In genomic region chr18:23235860-23236259, GRCh38 we compare ENCODE assay signal across 26 cellular contexts.
DNase-seq lines count a peak whose midpoint lies in the region; ATAC-seq and TF ChIP-seq lines count a peak whose summit lies in the region.
"Had no signal": no experiment of that assay in that cellular context is flagged by ENCODE, and none has a peak within 500 bp of the region (broad histone marks: within the 10 kb centered on the region; RNA-seq: fewer than 3 reads in every experiment).

No MANE protein-coding gene starts in this region.

- H3K36me3 Mint-ChIP-seq in activated CD4-positive, alpha-beta T cell treated with anti-CD3 and anti-CD28 coated beads for 36 hours (ENCODE audit: low read depth): peaks cover 7% of the 10 kb centered on the region
- peaks cover 15% of the 10 kb centered on the region for H3K36me3 Mint-ChIP-seq in activated CD4-positive, alpha-beta T cell treated with anti-CD3 and anti-CD28 coated beads, Interleukin-2, amount 10 ng/mL, durations not matched to agents 7 days and 5 days (ENCODE audit: low read depth)
- H3K36me3 Mint-ChIP-seq in WTC11 (peaks cover 44% of the 10 kb centered on the region), naive B cell (no peaks in the 10 kb centered on the region)

- H3K27me3 Mint-ChIP-seq in activated CD4-positive, alpha-beta T cell treated with anti-CD3 and anti-CD28 coated beads for 36 hours: no peaks in the 10 kb centered on the region
- no peaks in the 10 kb centered on the region for H3K27me3 Mint-ChIP-seq in activated CD4-positive, alpha-beta T cell treated with anti-CD3 and anti-CD28 coated beads, Interleukin-2, amount 10 ng/mL, durations not matched to agents 7 days and 5 days
- H3K27me3 Mint-ChIP-seq in WTC11 (ENCODE audit: low read depth) (no peaks in the 10 kb centered on the region), naive B cell (peaks cover 0 to 12% (median 3%) of the 10 kb centered on the region in 3 donors)
- H3K27me3 Mint-ChIP-seq: brain; stimulated activated memory B cell treated with anti-CD40 and anti-IgM and Interleukin-4, amounts not matched to agents 10 μg/mL and 1 μg/mL and 100 μg/mL, for 72 hours had no signal

- no peak for TF ChIP-seq EP300 in Ishikawa (IDR thresholded peaks at IDR 0.05; ENCODE audit: borderline replicate concordance)

- CTCF ChIA-PET in activated CD4-positive, alpha-beta T cell treated with anti-CD3 and anti-CD28 coated beads for 36 hours (lab: Charles Lee): no interaction called here
- CTCF ChIA-PET in activated CD4-positive, alpha-beta T cell treated with anti-CD3 and anti-CD28 coated beads, Interleukin-2, amount 10 ng/mL, durations not matched to agents 7 days and 5 days (lab: Charles Lee): interaction anchor here (1.3 to 1.9 kb wide), 2 partner anchors 17 to 25 kb away, joined by 3 to 4 read pairs; no protein-coding TSS in a partner anchor
- CTCF ChIA-PET in WTC11 (lab: Charles Lee): interaction anchor here (0.6 to 1.5 kb wide), 2 partner anchors 28 to 104 kb away, joined by 4 to 5 read pairs; no protein-coding TSS in a partner anchor

- POLR2A ChIA-PET in activated CD4-positive, alpha-beta T cell treated with anti-CD3 and anti-CD28 coated beads for 36 hours (lab: Charles Lee): interaction anchor here (1.1 kb wide), 1 partner anchor 93 kb away, joined by 3 read pairs; no protein-coding TSS in a partner anchor
- POLR2A ChIA-PET in activated CD4-positive, alpha-beta T cell treated with anti-CD3 and anti-CD28 coated beads, Interleukin-2, amount 10 ng/mL, durations not matched to agents 7 days and 5 days (lab: Charles Lee): interaction anchor here (0.7 kb wide), 1 partner anchor 108 kb away, joined by 4 read pairs; no protein-coding TSS in a partner anchor
- POLR2A ChIA-PET in WTC11 (lab: Charles Lee): interaction anchor here (1.0 kb wide), 1 partner anchor 40 kb away, joined by 3 read pairs; no protein-coding TSS in a partner anchor

- DNase-seq in activated CD4-positive, alpha-beta T cell treated with anti-CD3 and anti-CD28 coated beads for 36 hours: no peak
- DNase-seq in activated CD4-positive, alpha-beta T cell treated with anti-CD3 and anti-CD28 coated beads, Interleukin-2, amount 10 ng/mL, durations not matched to agents 7 days and 5 days: no peak
- DNase-seq in WTC11 (ENCODE audit: low spot score): peak; percentile 44
- DNase-seq in naive B cell: no peak
- DNase-seq: activated CD4-positive, alpha-beta T cell treated with anti-CD3 and anti-CD28 coated beads, Interleukin-2, amount 50 U/mL, for 1 hour; AML-193; Caco-2; effector memory CD4-positive, alpha-beta T cell; foreskin keratinocyte; IMR-90; midbrain; NCI-H1092 treated with DMSO at 0.1 percent for 48 hours; NCI-H1930; NK-92 treated with Interleukin-12 subunit alpha and Interleukin-12 subunit beta, amount 100 ng/mL, for 24 hours; ovary; stimulated activated CD4-positive, alpha-beta T cell treated with anti-CD3 and anti-CD28 coated beads, Interleukin-4, amount 100 ng/mL, for 1 hour; uterus had no signal

- peaks cover 1% of the 10 kb centered on the region for H3K9me3 Mint-ChIP-seq in activated CD4-positive, alpha-beta T cell treated with anti-CD3 and anti-CD28 coated beads for 36 hours (ENCODE audit: low read depth)
- peaks cover 5% of the 10 kb centered on the region for H3K9me3 Mint-ChIP-seq in activated CD4-positive, alpha-beta T cell treated with anti-CD3 and anti-CD28 coated beads, Interleukin-2, amount 10 ng/mL, durations not matched to agents 7 days and 5 days
- H3K9me3 Mint-ChIP-seq in WTC11: no peaks in the 10 kb centered on the region
- H3K9me3 Mint-ChIP-seq in naive B cell: no peaks in the 10 kb centered on the region
- H3K9me3 Mint-ChIP-seq: nephron; stimulated activated memory B cell treated with anti-CD40 and anti-IgM and Interleukin-4, amounts not matched to agents 10 μg/mL and 1 μg/mL and 100 μg/mL, for 72 hours had no signal

- H3K27ac Mint-ChIP-seq in activated CD4-positive, alpha-beta T cell treated with anti-CD3 and anti-CD28 coated beads for 36 hours: peak overlapping the region; percentile 29
- no peak overlapping the region for H3K27ac Mint-ChIP-seq in activated CD4-positive, alpha-beta T cell treated with anti-CD3 and anti-CD28 coated beads, Interleukin-2, amount 10 ng/mL, durations not matched to agents 7 days and 5 days
- H3K27ac Mint-ChIP-seq in WTC11 (peak overlapping the region; percentile 85), naive B cell (peak overlapping the region in 4 of 6 donors; percentile 20 to 98 (median 58))
- H3K27ac Mint-ChIP-seq: brain, nephron had no signal

- no peak for TF ChIP-seq CTCF in WTC11 (IDR thresholded peaks at IDR 0.05)

- ATAC-seq in activated CD4-positive, alpha-beta T cell treated with anti-CD3 and anti-CD28 coated beads for 36 hours: no peak
- ATAC-seq in WTC11 (peak; percentile 64), naive B cell (ENCODE audit: low read depth in 2 of 2) (no peak), HG03442 (IDR thresholded peaks at IDR 0.05; ENCODE audit: unreplicated experiment) (no peak), GM18867 (IDR thresholded peaks at IDR 0.05; ENCODE audit: unreplicated experiment) (no peak), HG03521 (IDR thresholded peaks at IDR 0.05; ENCODE audit: unreplicated experiment) (no peak)
- ATAC-seq: esophagus mucosa; foreskin keratinocyte; HCT116; stimulated activated memory B cell treated with anti-CD40 and anti-IgM and Interleukin-4, amounts not matched to agents 10 μg/mL and 1 μg/mL and 100 μg/mL, for 72 hours had no signal

- peaks cover 38% of the 10 kb centered on the region for H3K4me1 Mint-ChIP-seq in activated CD4-positive, alpha-beta T cell treated with anti-CD3 and anti-CD28 coated beads for 36 hours
- peaks cover 72% of the 10 kb centered on the region for H3K4me1 Mint-ChIP-seq in activated CD4-positive, alpha-beta T cell treated with anti-CD3 and anti-CD28 coated beads, Interleukin-2, amount 10 ng/mL, durations not matched to agents 7 days and 5 days
- H3K4me1 Mint-ChIP-seq in WTC11 (peaks cover 69% of the 10 kb centered on the region), naive B cell (peaks cover 17 to 42% (median 29%) of the 10 kb centered on the region in 3 donors)

- intact Hi-C loops in activated CD4-positive, alpha-beta T cell treated with anti-CD3 and anti-CD28 coated beads for 36 hours (cut with DNase I, micrococcal nuclease): loop anchor here (2.0 to 10.0 kb wide), 3 partner anchors 99 to 779 kb away; partner anchors contain the start of genes CABLES1 (in 1 of the 2) and TTC39C (in 1 of the 2)

- no peak overlapping the region for H3K4me3 Mint-ChIP-seq in activated CD4-positive, alpha-beta T cell treated with anti-CD3 and anti-CD28 coated beads for 36 hours
- no peak overlapping the region for H3K4me3 Mint-ChIP-seq in activated CD4-positive, alpha-beta T cell treated with anti-CD3 and anti-CD28 coated beads, Interleukin-2, amount 10 ng/mL, durations not matched to agents 7 days and 5 days
- H3K4me3 Mint-ChIP-seq in WTC11 (no peak overlapping the region), naive B cell (no peak overlapping the region)
- H3K4me3 Mint-ChIP-seq: brain; nephron; stimulated activated memory B cell treated with anti-CD40 and anti-IgM and Interleukin-4, amounts not matched to agents 10 μg/mL and 1 μg/mL and 100 μg/mL, for 72 hours had no signal

- TF ChIP-seq RAD21 in Ishikawa (IDR thresholded peaks at IDR 0.05; ENCODE audit: low read depth): no peak; the same call in 1 of the 2 replicates

TF ChIP-seq in Ishikawa, 13 proteins besides CTCF, POLR2A, EP300 and RAD21:
- TF ChIP-seq FOXM1 (IDR thresholded peaks at IDR 0.05; ENCODE audit: borderline replicate concordance, low read depth): no peak
- no peak for TF ChIP-seq CEBPB (IDR thresholded peaks at IDR 0.05)
- TF ChIP-seq TAF1 (IDR thresholded peaks at IDR 0.05; ENCODE audit: low read depth): no peak
- no peak for TF ChIP-seq ZBTB7A (IDR thresholded peaks at IDR 0.05; ENCODE audit: low read depth)
- TF ChIP-seq MAX (IDR thresholded peaks at IDR 0.05): peak; percentile 33; the same call in 1 of the 2 replicates

TF ChIP-seq in WTC11, 78 proteins besides CTCF, POLR2A, EP300 and RAD21:
- TF ChIP-seq ZNF423 (CRISPR knock-in tag; IDR thresholded peaks at IDR 0.05): peak; percentile 94
- TF ChIP-seq, protein P1, sequence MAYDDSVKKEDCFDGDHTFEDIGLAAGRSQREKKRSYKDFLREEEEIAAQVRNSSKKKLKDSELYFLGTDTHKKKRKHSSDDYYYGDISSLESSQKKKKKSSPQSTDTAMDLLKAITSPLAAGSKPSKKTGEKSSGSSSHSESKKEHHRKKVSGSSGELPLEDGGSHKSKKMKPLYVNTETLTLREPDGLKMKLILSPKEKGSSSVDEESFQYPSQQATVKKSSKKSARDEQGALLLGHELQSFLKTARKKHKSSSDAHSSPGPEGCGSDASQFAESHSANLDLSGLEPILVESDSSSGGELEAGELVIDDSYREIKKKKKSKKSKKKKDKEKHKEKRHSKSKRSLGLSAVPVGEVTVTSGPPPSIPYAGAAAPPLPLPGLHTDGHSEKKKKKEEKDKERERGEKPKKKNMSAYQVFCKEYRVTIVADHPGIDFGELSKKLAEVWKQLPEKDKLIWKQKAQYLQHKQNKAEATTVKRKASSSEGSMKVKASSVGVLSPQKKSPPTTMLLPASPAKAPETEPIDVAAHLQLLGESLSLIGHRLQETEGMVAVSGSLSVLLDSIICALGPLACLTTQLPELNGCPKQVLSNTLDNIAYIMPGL (CRISPR knock-in tag; IDR thresholded peaks at IDR 0.05): no peak
